ENCODE assay signal across 8 cellular contexts in genomic region chr6:17987576-17988421, GRCh38. TPM values are rescaled to one million over a fixed set of nuclear protein-coding genes. Genes with fewer than 3 reads are reported as not detected.
DNase-seq lines count a peak whose midpoint lies in the region; ATAC-seq, FAIRE-seq and TF ChIP-seq lines count a peak whose summit lies in the region.

TSS of gene KIF13A (minus strand) at chr6:17987635. CDS start at chr6:17987463, 172 bp downstream.

- H3K36me3 ChIP-seq in KMS-11 (ENCODE audit: insufficient read depth) (no peaks in the 10 kb centered on the region), SJSA1 (peaks cover 10% of the 10 kb centered on the region), GM12878 (ENCODE audit: control insufficient read depth in 2 of 2, insufficient read depth in 2 of 2, low read length in 1 of 2) (no peaks in the 10 kb centered on the region), hepatocyte (replicated peaks; ENCODE audit: insufficient read depth, low read depth) (no peaks in the 10 kb centered on the region), prostate gland (no peaks in the 10 kb centered on the region)

- H3K9me2 ChIP-seq in hepatocyte (replicated peaks; ENCODE audit: insufficient read depth) = no peaks in the 10 kb centered on the region

- no peak for TF ChIP-seq RAD21 in GM12878 (IDR thresholded peaks at IDR 0.05; ENCODE audit: insufficient read depth, low read depth, low read length)

- no peaks in the 10 kb centered on the region for H3K79me2 ChIP-seq in KMS-11 (ENCODE audit: insufficient read depth, low read depth)
- H3K79me2 ChIP-seq in GM12878 (ENCODE audit: control insufficient read depth, insufficient read depth, low read length) = no peaks in the 10 kb centered on the region
- H3K79me2 ChIP-seq in hepatocyte = peaks cover 35% of the 10 kb centered on the region

- in situ Hi-C loops in GM12878 (cut with MboI) = no loop called here

- H2AFZ ChIP-seq in KMS-11 (ENCODE audit: low read depth) (peak within 1 kb of the TSS; percentile 88), GM12878 (ENCODE audit: control insufficient read depth, low read depth, low read length) (peak within 1 kb of the TSS; percentile 47), hepatocyte (peak within 1 kb of the TSS; percentile 83)

- H3K27me3 ChIP-seq in KMS-11 (ENCODE audit: insufficient read depth, low read depth) = no peaks in the 10 kb centered on the region
- H3K27me3 ChIP-seq in SJSA1 (replicated peaks) = no peaks in the 10 kb centered on the region
- peaks cover 6 to 21% of the 10 kb centered on the region in 2 experiments for H3K27me3 ChIP-seq in GM12878 (replicated peaks in 1 of 2; ENCODE audit: control insufficient read depth in 2 of 2, insufficient read depth in 2 of 2, low read length in 1 of 2)
- H3K27me3 ChIP-seq in hepatocyte = no peaks in the 10 kb centered on the region
- H3K27me3 ChIP-seq in prostate gland (replicated peaks; ENCODE audit: insufficient read depth) = no peaks in the 10 kb centered on the region

- TF ChIP-seq POLR2A in H54 (IDR thresholded peaks at IDR 0.05; ENCODE audit: low read depth, low read length) = peak; percentile 18; the same call in 1 of the 2 replicates
- TF ChIP-seq POLR2A in GM12878 (IDR thresholded peaks at IDR 0.05; ENCODE audit: low read depth, low read length) = 0 out of 2 replicates have a peak, but pooled peaks have one; percentile 22
- TF ChIP-seq POLR2A in prostate gland (IDR thresholded peaks at IDR 0.05) = peak; percentile 38

- DNase-seq in GM03348 (ENCODE audit: low spot score) (peak; percentile 89), H54 (ENCODE audit: insufficient read length, low spot score) (peak; percentile 66), SJSA1 (ENCODE audit: low read depth in 1 of 2, low spot score in 2 of 2) (peak; percentile 76 to 87), GM12878 (ENCODE audit: low read depth, low spot score) (no peak), hepatocyte (ENCODE audit: low spot score) (peak; percentile 84), prostate gland (ENCODE audit: low spot score) (peak; percentile 59), SKM-1 (lab: John Stamatoyannopoulos, UW; ENCODE audit: unreplicated experiment) (no peak)

- no peak within 1 kb of the TSS for H3K4me3 ChIP-seq in KMS-11 (IDR thresholded peaks at IDR 0.05; ENCODE audit: insufficient read depth, low read depth, low read length)
- peak within 1 kb of the TSS; percentile 93 for H3K4me3 ChIP-seq in SJSA1
- H3K4me3 ChIP-seq in GM12878 = peak within 1 kb of the TSS; percentile 68; the same call in 1 of the 2 replicates
- peak within 1 kb of the TSS; percentile 81 for H3K4me3 ChIP-seq in hepatocyte
- peak within 1 kb of the TSS; percentile 66 to 72 for H3K4me3 ChIP-seq in prostate gland

- TF ChIP-seq EP300 in GM12878 (IDR thresholded peaks at IDR 0.05; ENCODE audit: borderline replicate concordance in 1 of 2, control insufficient read depth in 1 of 2, low read depth in 2 of 2, low read length in 2 of 2) = no peak

- H3K9me3 ChIP-seq in SJSA1 (replicated peaks) (no peaks in the 10 kb centered on the region), GM12878 (replicated peaks; ENCODE audit: control insufficient read depth, insufficient read depth, low read length) (no peaks in the 10 kb centered on the region), hepatocyte (ENCODE audit: low read depth) (no peaks in the 10 kb centered on the region), prostate gland (no peaks in the 10 kb centered on the region)

- RAD21 ChIA-PET in GM12878 (lab: Charles Lee; ENCODE audit: unreplicated experiment) = interaction anchor here (0.6 kb wide), 1 partner anchor 273 kb away, joined by 3 read pairs; no protein-coding TSS in a partner anchor

- peak within 1 kb of the TSS; percentile 15; the same call in 1 of the 2 replicates for H3K9ac ChIP-seq in KMS-11
- H3K9ac ChIP-seq in GM12878 (ENCODE audit: control insufficient read depth, insufficient read depth, low read length) = no peak within 1 kb of the TSS

- H3K4me2 ChIP-seq in KMS-11 (peak within 1 kb of the TSS; percentile 99), GM12878 (ENCODE audit: control insufficient read depth, insufficient read depth) (peak within 1 kb of the TSS; percentile 77), hepatocyte (peak within 1 kb of the TSS; percentile 89)

- BruUV-seq in GM12878 (replicated peaks; lab: Mats Ljungman, UMichigan) = no TSS peak

- POLR2A ChIA-PET in GM12878 (lab: Charles Lee) = no interaction called here

- peak; percentile 88 for ATAC-seq in GM12878

- H3K27ac ChIP-seq in KMS-11 = no peak within 1 kb of the TSS
- peak within 1 kb of the TSS; percentile 79 for H3K27ac ChIP-seq in SJSA1
- H3K27ac ChIP-seq in GM12878 (ENCODE audit: control insufficient read depth, insufficient read depth) = no peak within 1 kb of the TSS
- peak within 1 kb of the TSS; percentile 98 for H3K27ac ChIP-seq in hepatocyte
- H3K27ac ChIP-seq in prostate gland = peak within 1 kb of the TSS; percentile 90 to 95

- H3K4me1 ChIP-seq in KMS-11 (ENCODE audit: low read depth, poor library complexity, severe bottlenecking) = peaks cover 8% of the 10 kb centered on the region
- H3K4me1 ChIP-seq in SJSA1 (replicated peaks) = peaks cover 26% of the 10 kb centered on the region
- H3K4me1 ChIP-seq in GM12878 (ENCODE audit: control insufficient read depth, insufficient read depth, low read length) = peaks cover 6% of the 10 kb centered on the region
- H3K4me1 ChIP-seq in hepatocyte (ENCODE audit: insufficient read depth) = peaks cover 26% of the 10 kb centered on the region
- H3K4me1 ChIP-seq in prostate gland (replicated peaks) = no peaks in the 10 kb centered on the region

- no peaks in the 10 kb centered on the region for H4K20me1 ChIP-seq in KMS-11 (ENCODE audit: insufficient read depth)
- 0 out of 2 replicates have a peak, but pooled peaks cover 1% of the 10 kb centered on the region for H4K20me1 ChIP-seq in GM12878 (ENCODE audit: control insufficient read depth, insufficient read depth)
- peaks cover 18% of the 10 kb centered on the region for H4K20me1 ChIP-seq in hepatocyte (ENCODE audit: insufficient read depth, poor library complexity, severe bottlenecking)

- SMC1A ChIA-PET in GM12878 (lab: Charles Lee; ENCODE audit: uncharacterized antibody, unreplicated experiment) = no interaction called here

- intact Hi-C loops in GM12878 (cut with micrococcal nuclease; ENCODE audit: unreplicated experiment) = loop anchor here (5.0 kb wide), 3 partner anchors 105 to 280 kb away; partner anchors contain the start of genes NHLRC1 and NUP153
- intact Hi-C loops in prostate gland (cut with DNase I) = loop anchor here (2.0 to 10.0 kb wide), 5 partner anchors 53 to 275 kb away; partner anchors contain the start of genes DEK and NHLRC1

- CTCF ChIA-PET in GM12878 (lab: Yijun Ruan, JAX) = no interaction called here

- TF ChIP-seq CTCF in KMS-11 (conservative IDR thresholded peaks at IDR 0.05; ENCODE audit: low read depth, low read length) (no peak), GM12878 (IDR thresholded peaks at IDR 0.05 in 2 of 3, conservative IDR thresholded peaks at IDR 0.05 in 1 of 3; ENCODE audit: control insufficient read depth in 2 of 3, extremely low read depth in 1 of 3, insufficient read depth in 1 of 3, low read depth in 3 of 3, low read length in 3 of 3) (peak in 2 of 3 experiments; percentile 10 to 14; a peak in 2 of 6 replicates), hepatocyte (IDR thresholded peaks at IDR 0.05; ENCODE audit: poor library complexity) (peak; percentile 15), prostate gland (IDR thresholded peaks at IDR 0.05) (peak in 1 of 4 experiments; percentile 9)

- FAIRE-seq in H54 (lab: Jason Lieb, UNC) (no peak), GM12878 (lab: Jason Lieb, UNC) (no peak)

- WGBS in GM12878 (ENCODE audit: insufficient coverage, insufficient replicate concordance, low lambda C conversion rate, missing lambda C conversion rate) = under 1% methylated on average over 66 of the region's 105 CpGs
- 4% methylated on average over 26 of the region's 105 CpGs for WGBS in hepatocyte (ENCODE audit: low lambda C conversion rate, missing lambda C conversion rate)
- 0% methylated on average over 41 of the region's 105 CpGs for WGBS in prostate gland

TF ChIP-seq in GM12878, 131 proteins besides CTCF, POLR2A, EP300 and RAD21 (continues in another document):
- TF ChIP-seq NR2F1 (conservative IDR thresholded peaks at IDR 0.05) (no peak; the same call in 1 of the 2 replicates), LARP7 (IDR thresholded peaks at IDR 0.05) (no peak; the same call in 1 of the 2 replicates), MEF2B (IDR thresholded peaks at IDR 0.05; ENCODE audit: partially characterized antibody, poor library complexity, severe bottlenecking) (peak; percentile 69), EGR1 (IDR thresholded peaks at IDR 0.05; ENCODE audit: borderline replicate concordance in 1 of 2, low read depth in 2 of 2, low read length in 2 of 2) (peak in 1 of 2 experiments; percentile 49; a peak in 1 of 3 replicates), ZSCAN29 (IDR thresholded peaks at IDR 0.05) (no peak), JUNB (IDR thresholded peaks at IDR 0.05) (peak; percentile 39; the same call in 1 of the 2 replicates), TBL1XR1 (IDR thresholded peaks at IDR 0.05; ENCODE audit: low read depth, low read length) (peak; percentile 79; the same call in 1 of the 2 replicates), KDM1A (IDR thresholded peaks at IDR 0.05; ENCODE audit: borderline replicate concordance) (no peak), NRF1 (conservative IDR thresholded peaks at IDR 0.05; ENCODE audit: low read depth, low read length) (no peak), YY1 (IDR thresholded peaks at IDR 0.05; ENCODE audit: low read depth, low read length) (peak; percentile 45; the same call in 1 of the 2 replicates)

RNA-seq across cellular contexts. Expression of gene KIF13A, which starts in this region (rescaled TPM):
- 31.5 and 52.7 TPM in 2 replicates for total RNA-seq in SJSA1 (2014; rRNA removed; shearing (Covaris generic))
- 1.2 and 1.4 TPM in 2 replicates for total RNA-seq in GM12878 (2013; cell fraction: nucleolus; rRNA removed)
- 0.11 and 0.23 TPM in 2 replicates for total RNA-seq in GM12878 (2014; rRNA removed)
- total RNA-seq in GM12878 (2014; rRNA removed; fragmentation: Illumina TruSeq; extraction: Trizol) = 0.13 and 0.32 TPM in 2 replicates
- 0.26 and 0.53 TPM in 2 replicates for total RNA-seq in GM12878 (2021)
- 0.26 TPM for polyA plus RNA-seq in GM12878 (2011; ENCODE audit: low read depth)
- polyA plus RNA-seq in GM12878 (2011; rRNA removed) = 0.08 and 0.17 TPM in 2 replicates
- 0.10 TPM in 2 replicates for polyA plus RNA-seq in GM12878 (2011; cell fraction: cytosol; rRNA removed)
- 0.04 and 0.06 TPM in 2 replicates for polyA plus RNA-seq in GM12878 (2011; cell fraction: nucleus; rRNA removed)
- polyA plus RNA-seq in GM12878 (2012) = 0.17 and 0.19 TPM in 2 replicates
- polyA plus RNA-seq in GM12878 (2014; fragmentation: Illumina TruSeq; extraction: Trizol) = 0.15 and 0.51 TPM in 2 replicates
- under 1 TPM; 0.02 to 0.07 TPM for polyA plus RNA-seq in GM12878 (2014; fragmentation: Nextera tagmentation; extraction: Ambion mirVana)
- polyA plus RNA-seq in GM12878 (2014; rRNA removed) = 0.13 and 0.71 TPM in 2 replicates
- polyA plus RNA-seq in GM12878 (2016; fragmentation: Nextera tagmentation; extraction: Ambion mirVana) = not detected
- 0.10 and 1.0 TPM in 2 replicates for polyA minus RNA-seq in GM12878 (2011; rRNA and poly(A)+ RNA removed)
- polyA minus RNA-seq in GM12878 (2011; cell fraction: cytosol; rRNA and poly(A)+ RNA removed) = 0.21 TPM in 1 of 2 replicates, not detected in the other
- 0.12 and 0.77 TPM in 2 replicates for polyA minus RNA-seq in GM12878 (2011; cell fraction: nucleus; rRNA and poly(A)+ RNA removed)
- total RNA-seq in hepatocyte = 27.9 TPM in 2 replicates
- 13.0 and 16.2 TPM in 2 replicates for polyA plus RNA-seq in hepatocyte
- 10 to 100 TPM; 36.8 to 57.5 TPM for total RNA-seq in prostate gland

Comparison
In these comparisons a context has a peak if more than half of its experiments do, and no peak if none do; other contexts are left out.
1. RNA of gene KIF13A (total RNA-seq): 36.8 to 57.5 TPM in prostate gland, 31.5 to 52.7 TPM in SJSA1 and 27.9 TPM in hepatocyte; 0.11 to 1.4 TPM in GM12878; every median in the first group is over 10 times any median in the second.
2. DNase-seq: peak in GM03348 (single experiment), H54 (single experiment), SJSA1 (2 of 2), hepatocyte (single experiment) and prostate gland (single experiment); none in GM12878 (single experiment) and SKM-1 (single experiment).
3. H3K27ac ChIP-seq: peak in SJSA1 (single experiment), hepatocyte (single experiment) and prostate gland (2 of 2); none in KMS-11 (single experiment) and GM12878 (single experiment).
4. Peak in every context shown above with its lines, with median percentiles within 50 percentile points of each other: POLR2A ChIP-seq, H2AFZ ChIP-seq and H3K4me2 ChIP-seq.